ENCODE assay signal across 25 cellular contexts in the genomic region with DNA sequence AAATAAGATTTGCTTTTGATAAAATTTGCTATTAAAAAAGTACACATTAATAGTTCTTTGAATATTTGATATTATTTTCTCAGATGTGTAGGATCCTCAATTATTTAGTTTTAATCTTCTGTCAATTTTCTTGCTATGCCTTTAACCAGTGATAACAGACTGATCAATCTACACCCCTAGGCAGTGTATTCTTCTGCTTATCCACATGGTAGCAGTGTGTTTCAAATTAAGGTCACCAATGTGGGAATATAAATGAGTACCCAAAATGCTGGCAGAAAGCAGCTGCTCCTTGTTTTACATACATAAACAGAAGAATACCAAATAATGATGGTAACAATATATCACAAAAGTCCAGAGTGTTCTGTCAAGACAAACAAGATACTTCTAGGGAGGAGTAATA.
A peak's percentile ranks its signal among the peaks of the same experiment; 100 is the strongest.
DNase-seq lines count a peak whose midpoint lies in the region; ATAC-seq and TF ChIP-seq lines count a peak whose summit lies in the region.
"Had no signal": no experiment of that assay in that cellular context is flagged by ENCODE, and none has a peak within 500 bp of the region (broad histone marks: within the 10 kb centered on the region; RNA-seq: fewer than 3 reads in every experiment).

No MANE protein-coding gene starts in this region.

- no peak overlapping the region for H3K4me2 ChIP-seq in GM23338
- H3K4me2 ChIP-seq: BLaER1, KMS-11 had no signal

- no peaks in the 10 kb centered on the region for H3K9me2 ChIP-seq in GM23338 (ENCODE audit: insufficient read depth)

- H3K4me3 ChIP-seq in GM23338: no peak overlapping the region
- H3K4me3 ChIP-seq: BLaER1, cardiac muscle cell, Peyer's patch, SJCRH30, tibial artery had no signal

- H3K36me3 ChIP-seq in GM23338 (ENCODE audit: insufficient read depth): no peaks in the 10 kb centered on the region
- H3K36me3 ChIP-seq: BLaER1, cardiac muscle cell, Peyer's patch, SJCRH30, tibial artery had no signal

- no peaks in the 10 kb centered on the region for H3F3A ChIP-seq in GM23338 (replicated peaks; ENCODE audit: low read depth)

- H3K4me1 Mint-ChIP-seq in GM23338: peaks cover 3% of the 10 kb centered on the region; the same call in 2 of the 3 replicates
- H3K4me1 Mint-ChIP-seq: activated naive CD8-positive, alpha-beta T cell treated with anti-CD3 and anti-CD28 coated beads, Interleukin-2, amount 50 U/mL, for 24 hours had no signal

- no peaks in the 10 kb centered on the region for H3K9me3 Mint-ChIP-seq in GM23338
- H3K9me3 Mint-ChIP-seq: natural killer cell treated with Interleukin-12 subunit alpha and Interleukin-12 subunit beta and Interleukin-15 and Interleukin-18, amount 100 ng/mL, for 72 hours; T-helper 1 cell treated with Interleukin-12 subunit alpha and Interleukin-12 subunit beta and Interleukin-4 antibody, amounts not matched to agents 30 μg/mL and 1 μg/mL, for 36 hours had no signal

- H3K79me2 ChIP-seq in GM23338 (replicated peaks; ENCODE audit: insufficient read depth): no peaks in the 10 kb centered on the region

- H2AFZ ChIP-seq in GM23338: no peak overlapping the region

- H3K27me3 ChIP-seq in GM23338 (ENCODE audit: insufficient read depth): no peaks in the 10 kb centered on the region
- H3K27me3 ChIP-seq: BLaER1, cardiac muscle cell, Peyer's patch, SJCRH30, tibial artery had no signal

- no peaks in the 10 kb centered on the region for H4K20me1 ChIP-seq in GM23338 (replicated peaks; ENCODE audit: insufficient read depth)
- H4K20me1 ChIP-seq: BLaER1 had no signal

- TF ChIP-seq CTCF in GM23338 (conservative IDR thresholded peaks at IDR 0.05; ENCODE audit: low read depth in 2 of 2): peak; percentile 23 to 32; a peak in 2 of 4 replicates
- TF ChIP-seq CTCF in GM13976 (IDR thresholded peaks at IDR 0.05; ENCODE audit: borderline replicate concordance, control extremely low read depth, extremely low read depth, insufficient read depth, missing control alignments): no peak

- peak; percentile 24 for DNase-seq in GM23338 (ENCODE audit: low spot score)
- DNase-seq in HCEC 1CT: peak; percentile 6
- peak; percentile 79 for DNase-seq in NCI-H69 (lab: John Stamatoyannopoulos, UW)
- peak; percentile 4 for DNase-seq in left kidney (ENCODE audit: low read depth, low spot score)
- DNase-seq in GM13976 (ENCODE audit: low spot score): no peak
- DNase-seq: activated CD4-positive, alpha-beta T cell treated with anti-CD3 and anti-CD28 coated beads, Interleukin-2, amount 50 U/mL, for 48 hours; activated naive CD8-positive, alpha-beta T cell treated with anti-CD3 and anti-CD28 coated beads, Interleukin-2, amount 50 U/mL, for 24 hours; activated T-cell treated with anti-CD3 and anti-CD28 coated beads, Interleukin-2, amount 50 U/mL, for 48 hours; DMS53; hypothalamus; MV-4-11; NCI-H187; NCI-H226; NCI-H748 treated with DMSO at 0.1 percent for 48 hours; Peyer's patch; SJCRH30; stimulated activated CD4-positive, alpha-beta T cell treated with anti-CD3 and anti-CD28 coated beads, Interleukin-4, amount 100 ng/mL, for 4 hours; tibial artery had no signal

- H3K4me3 Mint-ChIP-seq in GM23338: no peak overlapping the region
- H3K4me3 Mint-ChIP-seq: activated naive CD8-positive, alpha-beta T cell treated with anti-CD3 and anti-CD28 coated beads, Interleukin-2, amount 50 U/mL, for 24 hours; natural killer cell treated with Interleukin-12 subunit alpha and Interleukin-12 subunit beta and Interleukin-15 and Interleukin-18, amount 100 ng/mL, for 72 hours; T-helper 1 cell treated with Interleukin-12 subunit alpha and Interleukin-12 subunit beta and Interleukin-4 antibody, amounts not matched to agents 30 μg/mL and 1 μg/mL, for 36 hours had no signal

- ATAC-seq in GM23338 (peak; percentile 71), HG02981 (IDR thresholded peaks at IDR 0.05; ENCODE audit: unreplicated experiment) (no peak), HG03025 (IDR thresholded peaks at IDR 0.05; ENCODE audit: low FRiP score, unreplicated experiment) (no peak)
- ATAC-seq: activated naive CD8-positive, alpha-beta T cell treated with anti-CD3 and anti-CD28 coated beads, Interleukin-2, amount 50 U/mL, for 24 hours; natural killer cell treated with Interleukin-12 subunit alpha and Interleukin-12 subunit beta and Interleukin-15 and Interleukin-18, amount 100 ng/mL, for 72 hours had no signal

- peaks cover 22% of the 10 kb centered on the region for H3K4me1 ChIP-seq in GM23338 (ENCODE audit: insufficient read depth)
- H3K4me1 ChIP-seq: BLaER1, Peyer's patch, SJCRH30, tibial artery had no signal

- no peaks in the 10 kb centered on the region for H3K27me3 Mint-ChIP-seq in GM23338 (ENCODE audit: insufficient read depth, low read depth, poor library complexity)
- H3K27me3 Mint-ChIP-seq: activated naive CD8-positive, alpha-beta T cell treated with anti-CD3 and anti-CD28 coated beads, Interleukin-2, amount 50 U/mL, for 24 hours; natural killer cell treated with Interleukin-12 subunit alpha and Interleukin-12 subunit beta and Interleukin-15 and Interleukin-18, amount 100 ng/mL, for 72 hours had no signal

- H3K27ac Mint-ChIP-seq in GM23338: no peak overlapping the region
- H3K27ac Mint-ChIP-seq: activated naive CD8-positive, alpha-beta T cell treated with anti-CD3 and anti-CD28 coated beads, Interleukin-2, amount 50 U/mL, for 24 hours; natural killer cell treated with Interleukin-12 subunit alpha and Interleukin-12 subunit beta and Interleukin-15 and Interleukin-18, amount 100 ng/mL, for 72 hours; T-helper 1 cell treated with Interleukin-12 subunit alpha and Interleukin-12 subunit beta and Interleukin-4 antibody, amounts not matched to agents 30 μg/mL and 1 μg/mL, for 36 hours had no signal

- in situ Hi-C loops in GM13976 (cut with MboI; ENCODE audit: low sequenced_read_pairs, unreplicated experiment): no loop called here

- H3K27ac ChIP-seq in GM23338 (ENCODE audit: low read depth): no peak overlapping the region
- H3K27ac ChIP-seq: BLaER1, cardiac muscle cell, KMS-11, Peyer's patch, SJCRH30, tibial artery had no signal

- no peaks in the 10 kb centered on the region for H3K36me3 Mint-ChIP-seq in GM23338 (ENCODE audit: low read depth)

TF ChIP-seq in GM23338, 12 proteins besides CTCF, POLR2A, EP300 and RAD21 (continues in another document):
- no peak for TF ChIP-seq NANOG (IDR thresholded peaks at IDR 0.05; ENCODE audit: borderline replicate concordance)
- TF ChIP-seq, protein P1, sequence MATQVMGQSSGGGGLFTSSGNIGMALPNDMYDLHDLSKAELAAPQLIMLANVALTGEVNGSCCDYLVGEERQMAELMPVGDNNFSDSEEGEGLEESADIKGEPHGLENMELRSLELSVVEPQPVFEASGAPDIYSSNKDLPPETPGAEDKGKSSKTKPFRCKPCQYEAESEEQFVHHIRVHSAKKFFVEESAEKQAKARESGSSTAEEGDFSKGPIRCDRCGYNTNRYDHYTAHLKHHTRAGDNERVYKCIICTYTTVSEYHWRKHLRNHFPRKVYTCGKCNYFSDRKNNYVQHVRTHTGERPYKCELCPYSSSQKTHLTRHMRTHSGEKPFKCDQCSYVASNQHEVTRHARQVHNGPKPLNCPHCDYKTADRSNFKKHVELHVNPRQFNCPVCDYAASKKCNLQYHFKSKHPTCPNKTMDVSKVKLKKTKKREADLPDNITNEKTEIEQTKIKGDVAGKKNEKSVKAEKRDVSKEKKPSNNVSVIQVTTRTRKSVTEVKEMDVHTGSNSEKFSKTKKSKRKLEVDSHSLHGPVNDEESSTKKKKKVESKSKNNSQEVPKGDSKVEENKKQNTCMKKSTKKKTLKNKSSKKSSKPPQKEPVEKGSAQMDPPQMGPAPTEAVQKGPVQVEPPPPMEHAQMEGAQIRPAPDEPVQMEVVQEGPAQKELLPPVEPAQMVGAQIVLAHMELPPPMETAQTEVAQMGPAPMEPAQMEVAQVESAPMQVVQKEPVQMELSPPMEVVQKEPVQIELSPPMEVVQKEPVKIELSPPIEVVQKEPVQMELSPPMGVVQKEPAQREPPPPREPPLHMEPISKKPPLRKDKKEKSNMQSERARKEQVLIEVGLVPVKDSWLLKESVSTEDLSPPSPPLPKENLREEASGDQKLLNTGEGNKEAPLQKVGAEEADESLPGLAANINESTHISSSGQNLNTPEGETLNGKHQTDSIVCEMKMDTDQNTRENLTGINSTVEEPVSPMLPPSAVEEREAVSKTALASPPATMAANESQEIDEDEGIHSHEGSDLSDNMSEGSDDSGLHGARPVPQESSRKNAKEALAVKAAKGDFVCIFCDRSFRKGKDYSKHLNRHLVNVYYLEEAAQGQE (IDR thresholded peaks at IDR 0.05; ENCODE audit: unreplicated experiment): no peak
